Comparison of ENCODE assay signal across 8 cellular contexts in the genomic region with DNA sequence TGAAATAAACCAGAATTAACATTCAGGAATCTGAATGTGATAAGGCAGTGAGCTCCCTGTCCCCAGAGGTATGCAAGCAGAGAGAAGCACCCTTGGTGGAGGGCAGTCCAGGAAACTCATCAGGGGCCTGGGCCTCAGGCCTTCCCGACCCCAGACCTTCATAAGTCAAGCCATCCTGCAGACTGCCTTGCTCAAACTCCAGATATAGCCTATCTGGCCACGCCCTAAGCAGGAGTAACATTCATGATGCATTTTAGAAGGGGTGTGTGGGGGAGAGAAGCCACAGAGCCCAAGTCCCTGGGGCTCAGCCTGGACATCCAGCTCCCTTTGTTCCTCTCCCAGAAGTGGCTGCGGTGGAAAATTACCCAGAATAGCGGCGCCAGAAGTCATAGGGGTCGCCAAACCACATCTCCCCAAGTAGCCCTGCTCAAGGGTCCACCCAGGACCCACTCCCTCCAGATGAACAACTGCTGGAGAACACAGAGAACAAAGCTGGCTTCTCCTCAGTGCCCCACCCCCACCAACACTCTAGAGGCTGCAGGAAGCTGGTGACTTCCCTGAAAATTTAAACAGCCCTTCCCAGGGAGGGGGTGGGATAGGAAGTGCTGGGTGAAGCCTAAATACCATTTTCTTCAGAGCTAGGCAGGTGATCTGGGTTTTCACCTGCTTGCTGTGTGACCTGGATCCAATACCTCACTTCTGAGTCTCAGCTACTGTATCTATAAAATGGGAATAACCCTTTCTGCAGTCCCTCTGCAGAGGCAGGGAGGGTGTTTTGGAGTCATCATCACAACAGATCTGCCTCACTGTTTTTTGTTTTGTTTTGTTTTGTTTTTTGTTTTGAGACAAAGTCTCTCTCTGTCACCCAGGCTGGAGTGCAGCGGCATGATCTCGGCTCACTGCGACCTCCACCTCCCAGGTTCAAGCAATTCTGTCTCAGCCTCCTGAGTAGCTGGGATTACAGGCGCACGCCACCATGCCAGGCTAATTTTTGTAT. TPM values are rescaled to one million over a fixed set of nuclear protein-coding genes. Genes with fewer than 3 reads are reported as not detected.
DNase-seq lines count a peak whose midpoint lies in the region; ATAC-seq and TF ChIP-seq lines count a peak whose summit lies in the region.

No MANE protein-coding gene starts in this region.

- no peak for TF ChIP-seq CTCF in OCI-LY7 (conservative IDR thresholded peaks at IDR 0.05; ENCODE audit: low read length)
- TF ChIP-seq CTCF in BE2C (IDR thresholded peaks at IDR 0.05; ENCODE audit: low read depth, low read length) = no peak

- ATAC-seq in activated T-cell treated with anti-CD3 and anti-CD28 coated beads, Interleukin-2, amount 50 U/mL, for 4 hours = no peak
- ATAC-seq in GM21381 (IDR thresholded peaks at IDR 0.05; ENCODE audit: unreplicated experiment) = no peak

- H3K27ac ChIP-seq in OCI-LY7 (ENCODE audit: low read depth, low read length, poor library complexity, severe bottlenecking) (peak overlapping the region; percentile 88), mesodermal cell (ENCODE audit: low read depth, low read length, severe bottlenecking) (peak overlapping the region; percentile 95)

- no peak for DNase-seq in activated T-cell treated with anti-CD3 and anti-CD28 coated beads, Interleukin-2, amount 50 U/mL, for 4 hours
- no peak for DNase-seq in activated T-cell treated with anti-CD3 and anti-CD28 coated beads for 4 hours
- peak; percentile 14 for DNase-seq in OCI-LY7 (ENCODE audit: low spot score)
- peak; percentile 68 for DNase-seq in dermis blood vessel endothelial cell
- no peak for DNase-seq in BE2C
- DNase-seq in effector CD8-positive, alpha-beta T cell (lab: John Stamatoyannopoulos, UW) = no peak

- peaks cover 61% of the 10 kb centered on the region for H3K4me1 Mint-ChIP-seq in activated T-cell treated with anti-CD3 and anti-CD28 coated beads, Interleukin-2, amount 50 U/mL, for 4 hours (ENCODE audit: low read depth)

- H3K36me3 ChIP-seq in OCI-LY7 (ENCODE audit: insufficient read depth, low read length) = peaks cover 13% of the 10 kb centered on the region; the same call in 1 of the 2 replicates
- H3K36me3 ChIP-seq in mesodermal cell (ENCODE audit: control insufficient read depth, insufficient read depth, low read length) = peaks cover 12% of the 10 kb centered on the region
- H3K36me3 ChIP-seq in BE2C = peaks cover 9% of the 10 kb centered on the region

- BruUV-seq in OCI-LY7 (replicated peaks; lab: Mats Ljungman, UMichigan) = no TSS peak

- no peak overlapping the region for H3K4me3 ChIP-seq in OCI-LY7 (ENCODE audit: low read depth, low read length, poor library complexity, severe bottlenecking)
- no peak overlapping the region for H3K4me3 ChIP-seq in mesodermal cell (ENCODE audit: extremely low read depth, insufficient read depth, low read length, poor library complexity, severe bottlenecking)
- no peak overlapping the region for H3K4me3 ChIP-seq in BE2C (ENCODE audit: low read depth, low read length)

- no peaks in the 10 kb centered on the region for H3K36me3 Mint-ChIP-seq in activated T-cell treated with anti-CD3 and anti-CD28 coated beads, Interleukin-2, amount 50 U/mL, for 4 hours (ENCODE audit: insufficient read depth)

- H3K4me1 ChIP-seq in OCI-LY7 (ENCODE audit: insufficient read depth, low read length, poor library complexity, severe bottlenecking) (peaks cover 73% of the 10 kb centered on the region), mesodermal cell (ENCODE audit: control insufficient read depth, insufficient read depth, low read length, poor library complexity, severe bottlenecking) (peaks cover 47% of the 10 kb centered on the region), BE2C (peaks cover 27% of the 10 kb centered on the region)

- H3K9me3 Mint-ChIP-seq in activated T-cell treated with anti-CD3 and anti-CD28 coated beads, Interleukin-2, amount 50 U/mL, for 4 hours = no peaks in the 10 kb centered on the region

- intact Hi-C loops in OCI-LY7 (cut with micrococcal nuclease; ENCODE audit: unreplicated experiment) = loop anchor here (1.0 to 2.0 kb wide), 2 partner anchors 15 to 81 kb away; no protein-coding TSS in a partner anchor

- peak overlapping the region; percentile 69 for H3K4me3 Mint-ChIP-seq in activated T-cell treated with anti-CD3 and anti-CD28 coated beads, Interleukin-2, amount 50 U/mL, for 4 hours

- H3K9me2 ChIP-seq in OCI-LY7 (ENCODE audit: insufficient read depth, low read length) = no peaks in the 10 kb centered on the region

- peak overlapping the region; percentile 93 for H3K4me2 ChIP-seq in OCI-LY7 (ENCODE audit: low read length)

- no peaks in the 10 kb centered on the region for H3K27me3 ChIP-seq in BE2C

- no peaks in the 10 kb centered on the region for H3K27me3 Mint-ChIP-seq in activated T-cell treated with anti-CD3 and anti-CD28 coated beads, Interleukin-2, amount 50 U/mL, for 4 hours (ENCODE audit: low read depth)

- no peak overlapping the region for H2AFZ ChIP-seq in OCI-LY7 (ENCODE audit: low read length)

- POLR2A ChIA-PET in OCI-LY7 (lab: Charles Lee) = interaction anchor here (0.5 to 1.8 kb wide), 8 partner anchors 9 to 84 kb away, joined by 3 to 7 read pairs (median 4); no protein-coding TSS in a partner anchor

- peaks cover 28% of the 10 kb centered on the region for H3K79me2 ChIP-seq in OCI-LY7 (ENCODE audit: insufficient read depth, low read depth, low read length)

- no peaks in the 10 kb centered on the region for H4K20me1 ChIP-seq in OCI-LY7 (ENCODE audit: insufficient read depth, low read length)

- CTCF ChIA-PET in OCI-LY7 (lab: Charles Lee; ENCODE audit: unreplicated experiment) = interaction anchor here (1.9 kb wide), 1 partner anchor 25 kb away, joined by 5 read pairs; no protein-coding TSS in a partner anchor

- WGBS in mesodermal cell (ENCODE audit: insufficient coverage in 2 of 2), 2 experiments = 48 to 81% methylated on average over 2 to 9 of the region's 11 CpGs

- H3K9me3 ChIP-seq in OCI-LY7 (ENCODE audit: low read length) (no peaks in the 10 kb centered on the region), mesodermal cell (ENCODE audit: control insufficient read depth, low read length) (no peaks in the 10 kb centered on the region), BE2C (no peaks in the 10 kb centered on the region)

RNA-seq across cellular contexts. Expression of a gene that starts 1.5 kb away (rescaled TPM):
- total RNA-seq in activated T-cell treated with anti-CD3 and anti-CD28 coated beads, Interleukin-2, amount 50 U/mL, for 4 hours = 10 to 100 TPM; 34.3 to 44.0 (median 34.6) TPM
- 48.4 and 70.4 TPM in 2 replicates for total RNA-seq in OCI-LY7 (2014; rRNA removed; shearing (Covaris generic))
- total RNA-seq in OCI-LY7 (2022) (187 and 213 TPM in 2 replicates), dermis blood vessel endothelial cell (28.8 and 71.5 TPM in 2 replicates)
- polyA plus RNA-seq in mesodermal cell (2013, experiment 1 of 2) = 51.2 TPM
- polyA plus RNA-seq in mesodermal cell (2013, experiment 2 of 2) = 44.7 TPM
- polyA plus RNA-seq in BE2C (2012; ENCODE audit: insufficient read depth, insufficient read length, low read depth) = 73.2 TPM

Comparison
In these comparisons a context has a peak if more than half of its experiments do, and no peak if none do; other contexts are left out.
1. DNase-seq: peak in OCI-LY7 (single experiment) and dermis blood vessel endothelial cell (single experiment); none in activated T-cell treated with anti-CD3 and anti-CD28 coated beads, Interleukin-2, amount 50 U/mL, for 4 hours (single experiment), activated T-cell treated with anti-CD3 and anti-CD28 coated beads for 4 hours (single experiment), BE2C (single experiment) and effector CD8-positive, alpha-beta T cell (single experiment).